In genomic region chr2:120759543-120760331, GRCh38 we compare ENCODE assay signal across 19 cellular contexts. TPM values are rescaled to one million over a fixed set of nuclear protein-coding genes. Genes with fewer than 3 reads are reported as not detected.
A peak's percentile ranks its signal among the peaks of the same experiment; 100 is the strongest.
DNase-seq lines count a peak whose midpoint lies in the region; ATAC-seq, FAIRE-seq and TF ChIP-seq lines count a peak whose summit lies in the region.
"Had no signal": no experiment of that assay in that cellular context is flagged by ENCODE, and none has a peak within 500 bp of the region (broad histone marks: within the 10 kb centered on the region; RNA-seq: fewer than 3 reads in every experiment).

No MANE protein-coding gene starts in this region.

- H3K9ac ChIP-seq in GM23248 = no peak overlapping the region

- H3F3A ChIP-seq in GM23248 (ENCODE audit: insufficient read depth) = peaks cover 21% of the 10 kb centered on the region

- no peaks in the 10 kb centered on the region for H4K20me1 ChIP-seq in GM23248 (ENCODE audit: insufficient read depth)
- H4K20me1 ChIP-seq in hepatocyte (ENCODE audit: insufficient read depth, poor library complexity, severe bottlenecking) = no peaks in the 10 kb centered on the region

- H3K36me3 ChIP-seq in GM23248 (ENCODE audit: low read depth) (no peaks in the 10 kb centered on the region), Peyer's patch (no peaks in the 10 kb centered on the region), hepatocyte (replicated peaks; ENCODE audit: insufficient read depth, low read depth) (no peaks in the 10 kb centered on the region), spleen (no peaks in the 10 kb centered on the region)
- H3K36me3 ChIP-seq: colonic mucosa, thoracic aorta had no signal

- H3K4me1 ChIP-seq in GM23248 (ENCODE audit: insufficient read depth) (peaks cover 50% of the 10 kb centered on the region), Peyer's patch (peaks cover 0 to 9% (median 0%) of the 10 kb centered on the region in 4 donors), hepatocyte (ENCODE audit: insufficient read depth) (peaks cover 37% of the 10 kb centered on the region), spleen (peaks cover 0 to 38% (median 12%) of the 10 kb centered on the region in 6 donors)
- H3K4me1 ChIP-seq: colonic mucosa had no signal

- H3K27ac ChIP-seq in GM23248 = 0 out of 2 replicates have a peak overlapping the region, but pooled peaks have one; percentile 90
- H3K27ac ChIP-seq in Peyer's patch = no peak overlapping the region
- H3K27ac ChIP-seq in hepatocyte = peak overlapping the region; percentile 98
- H3K27ac ChIP-seq in spleen = peak overlapping the region in 5 of 8 donors; percentile 22 to 81 (median 76)
- H3K27ac ChIP-seq: colonic mucosa had no signal

- H3K9me2 ChIP-seq in GM23248 (ENCODE audit: insufficient read depth) = no peaks in the 10 kb centered on the region
- no peaks in the 10 kb centered on the region for H3K9me2 ChIP-seq in hepatocyte (replicated peaks; ENCODE audit: insufficient read depth)

- no peak for FAIRE-seq in D721Med (lab: Jason Lieb, UNC)
- FAIRE-seq: endometrium had no signal

- H3K79me2 ChIP-seq in GM23248 (ENCODE audit: insufficient read depth) (peaks cover 96% of the 10 kb centered on the region), hepatocyte (peaks cover 60% of the 10 kb centered on the region)

- intact Hi-C loops in spleen (cut with DNase I; ENCODE audit: low total_unique reads) = no loop called here

- in situ Hi-C loops in GM23248 (cut with MboI) = no loop called here

- ATAC-seq in HG02938 (IDR thresholded peaks at IDR 0.05; ENCODE audit: unreplicated experiment) = no peak
- ATAC-seq: activated CD8-positive, alpha-beta T cell treated with anti-CD3 and anti-CD28 coated beads, Interleukin-2, amount 10 ng/mL, durations not matched to agents 7 days and 5 days; activated naive CD4-positive, alpha-beta T cell treated with anti-CD3 and anti-CD28 coated beads, Interleukin-2, amount 50 U/mL, for 72 hours; stimulated activated effector memory CD8-positive, alpha-beta T cell treated with anti-CD3 and anti-CD28 coated beads, Interleukin-12 subunit alpha, Interleukin-12 subunit beta, amount 100 ng/mL, for 72 hours had no signal

- H3K4me3 ChIP-seq in GM23248 (no peak overlapping the region), Peyer's patch (no peak overlapping the region), hepatocyte (no peak overlapping the region), spleen (no peak overlapping the region)
- H3K4me3 ChIP-seq: colonic mucosa, thoracic aorta had no signal

- no peak for TF ChIP-seq POLR2A in Peyer's patch (IDR thresholded peaks at IDR 0.05)
- TF ChIP-seq POLR2A in spleen (IDR thresholded peaks at IDR 0.05) = no peak

- H3K9me3 ChIP-seq in GM23248 (ENCODE audit: low read depth) (no peaks in the 10 kb centered on the region), Peyer's patch (no peaks in the 10 kb centered on the region), hepatocyte (ENCODE audit: low read depth) (no peaks in the 10 kb centered on the region), spleen (no peaks in the 10 kb centered on the region)
- H3K9me3 ChIP-seq: colonic mucosa, thoracic aorta had no signal

- no peak overlapping the region for H3K4me2 ChIP-seq in GM23248 (ENCODE audit: unreplicated experiment)
- H3K4me2 ChIP-seq in hepatocyte = no peak overlapping the region

- TF ChIP-seq CTCF in Peyer's patch (IDR thresholded peaks at IDR 0.05) (no peak), hepatocyte (IDR thresholded peaks at IDR 0.05; ENCODE audit: poor library complexity) (no peak), spleen (IDR thresholded peaks at IDR 0.05 in 8 of 11, conservative IDR thresholded peaks at IDR 0.05 in 3 of 11) (no peak), D721Med (IDR thresholded peaks at IDR 0.05; ENCODE audit: insufficient read depth, missing control alignments) (no peak)

- H2AFZ ChIP-seq in GM23248 = no peak overlapping the region
- H2AFZ ChIP-seq in hepatocyte = no peak overlapping the region

- WGBS in GM23248 (ENCODE audit: low coverage in 1 of 2, low lambda C conversion rate in 2 of 2, missing lambda C conversion rate in 2 of 2), 2 experiments = 79 to 83% methylated on average over 7 of the region's 7 CpGs
- WGBS in hepatocyte (ENCODE audit: low lambda C conversion rate, missing lambda C conversion rate) = 81% methylated on average over 7 of the region's 7 CpGs
- WGBS in spleen, 5 donors = 66 to 85% (median 84%) methylated on average over 6 to 7 of the region's 7 CpGs

- no peaks in the 10 kb centered on the region for H3K27me3 ChIP-seq in GM23248 (replicated peaks; ENCODE audit: insufficient read depth)
- no peaks in the 10 kb centered on the region for H3K27me3 ChIP-seq in Peyer's patch
- H3K27me3 ChIP-seq in hepatocyte = no peaks in the 10 kb centered on the region
- H3K27me3 ChIP-seq in spleen (replicated peaks in 1 of 7) = peaks cover 0 to 24% (median 0%) of the 10 kb centered on the region in 7 donors
- H3K27me3 ChIP-seq: colonic mucosa had no signal

- DNase-seq in GM23248 (no peak), Peyer's patch (peak in 2 of 3 donors; percentile 14 to 32), hepatocyte (ENCODE audit: low spot score) (no peak), spleen (peak; percentile 51), NCI-H1092 treated with DMSO at 0.1 percent for 48 hours (lab: John Stamatoyannopoulos, UW) (no peak), D721Med (ENCODE audit: insufficient read length, low spot score) (no peak)
- DNase-seq: activated CD8-positive, alpha-beta T cell treated with anti-CD3 and anti-CD28 coated beads, Interleukin-2, amount 10 ng/mL, durations not matched to agents 7 days and 5 days; activated T-cell treated with anti-CD3 and anti-CD28 coated beads, Interleukin-2, amount 50 U/mL, for 1 hour; colonic mucosa; COR-L47; HCEC 1CT; immature natural killer cell; NCI-H510A treated with DMSO at 0.1 percent for 48 hours; nucleus accumbens had no signal

RNA-seq across cellular contexts. Expression of gene GLI2, which starts 24.1 kb away (rescaled TPM):
- 5.1 and 8.3 TPM in 2 replicates for total RNA-seq in GM23248 (2014; rRNA removed; shearing (Covaris generic))
- 9.0 and 9.6 TPM in 2 replicates for polyA plus RNA-seq in GM23248 (2016; fragmentation: Nextera tagmentation; extraction: Ambion mirVana)
- 1 to 10 TPM in 1 of 4 donors, under 1 TPM in 3; 0.18 to 5.8 (median 0.94) TPM for total RNA-seq in Peyer's patch
- 3.8 and 5.8 TPM in 2 replicates for total RNA-seq in hepatocyte
- polyA plus RNA-seq in hepatocyte = 5.3 and 6.2 TPM in 2 replicates
- 10 to 100 TPM in 1 of 7 donors, 1 to 10 TPM in 5, under 1 TPM in 1; 0.51 to 10.6 (median 1.7) TPM for total RNA-seq in spleen
- polyA plus RNA-seq in spleen = under 1 TPM; 0.22 to 0.32 (median 0.23) TPM
- total RNA-seq: activated naive CD4-positive, alpha-beta T cell treated with anti-CD3 and anti-CD28 coated beads, Interleukin-2, amount 50 U/mL, for 72 hours had no signal
- polyA plus RNA-seq: immature natural killer cell had no signal

Comparison
In these comparisons a context has a peak if more than half of its experiments do, and no peak if none do; other contexts are left out.
1. DNase-seq: peak in Peyer's patch (2 of 3) and spleen (single experiment); none in GM23248 (single experiment), hepatocyte (single experiment), NCI-H1092 treated with DMSO at 0.1 percent for 48 hours (single experiment) and D721Med (single experiment).
2. H3K27ac ChIP-seq: peak in GM23248 (single experiment), hepatocyte (single experiment) and spleen (5 of 8); none in Peyer's patch (0 of 4).